1 cellular context compared by ENCODE assay signal in the genomic region with DNA sequence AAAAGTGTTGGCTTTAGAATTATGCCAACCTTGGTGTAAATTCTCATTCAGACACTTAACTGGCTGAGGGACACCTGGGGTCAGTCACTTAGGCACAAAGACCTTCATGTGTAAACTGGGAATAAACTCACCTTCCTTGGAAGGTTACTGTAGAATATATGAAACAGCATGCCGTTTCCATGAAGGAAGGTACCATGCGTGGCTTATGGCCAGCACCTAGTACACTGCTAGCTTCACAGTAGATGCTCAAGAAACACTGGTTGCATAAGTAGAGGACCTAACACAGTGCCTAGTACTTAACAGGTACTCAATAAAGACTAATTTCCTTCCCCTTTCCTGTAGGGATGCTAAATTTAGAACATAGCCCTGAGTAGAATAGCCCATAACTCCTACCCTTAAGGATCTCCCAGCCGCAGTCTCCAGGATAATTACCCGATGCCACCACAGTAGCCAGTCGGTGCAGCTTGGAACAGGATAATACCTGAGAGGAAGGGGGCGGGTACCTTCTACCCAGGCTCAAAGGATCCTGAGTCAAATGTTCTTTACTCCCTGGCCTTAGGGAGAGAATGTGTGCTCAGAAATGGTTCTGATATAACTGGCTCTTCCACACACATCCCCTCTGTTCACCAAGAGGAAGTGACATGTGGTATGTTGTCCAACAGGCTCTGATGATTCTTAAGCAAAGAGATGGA.
TF ChIP-seq lines count a peak whose summit lies in the region.

No MANE protein-coding gene starts in this region.

TF ChIP-seq in H1, 55 proteins besides CTCF, POLR2A, EP300 and RAD21:
- TF ChIP-seq CEBPB (IDR thresholded peaks at IDR 0.05; ENCODE audit: low read depth, low read length) (no peak), RXRA (IDR thresholded peaks at IDR 0.05; ENCODE audit: insufficient read depth, low read depth, low read length) (no peak), KDM1A (IDR thresholded peaks at IDR 0.05; ENCODE audit: borderline replicate concordance, low read length) (no peak), SAP30 (IDR thresholded peaks at IDR 0.05; ENCODE audit: insufficient read depth, insufficient replicate concordance, low read length) (no peak), SUZ12 (IDR thresholded peaks at IDR 0.05; ENCODE audit: low read length) (no peak), SP1 (IDR thresholded peaks at IDR 0.05; ENCODE audit: low read depth, low read length) (no peak), CHD2 (IDR thresholded peaks at IDR 0.05; ENCODE audit: low read length) (no peak), SIX5 (IDR thresholded peaks at IDR 0.05; ENCODE audit: low read depth, low read length) (no peak), TAF1 (IDR thresholded peaks at IDR 0.05; ENCODE audit: low read depth, low read length) (no peak; the same call in 1 of the 2 replicates), ZNF274 (IDR thresholded peaks at IDR 0.05; ENCODE audit: borderline replicate concordance, extremely low read depth, low read length) (no peak)
- TF ChIP-seq, protein P1, sequence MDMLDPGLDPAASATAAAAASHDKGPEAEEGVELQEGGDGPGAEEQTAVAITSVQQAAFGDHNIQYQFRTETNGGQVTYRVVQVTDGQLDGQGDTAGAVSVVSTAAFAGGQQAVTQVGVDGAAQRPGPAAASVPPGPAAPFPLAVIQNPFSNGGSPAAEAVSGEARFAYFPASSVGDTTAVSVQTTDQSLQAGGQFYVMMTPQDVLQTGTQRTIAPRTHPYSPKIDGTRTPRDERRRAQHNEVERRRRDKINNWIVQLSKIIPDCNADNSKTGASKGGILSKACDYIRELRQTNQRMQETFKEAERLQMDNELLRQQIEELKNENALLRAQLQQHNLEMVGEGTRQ (IDR thresholded peaks at IDR 0.05; ENCODE audit: low read length), result no peak
- TF ChIP-seq, protein P2, sequence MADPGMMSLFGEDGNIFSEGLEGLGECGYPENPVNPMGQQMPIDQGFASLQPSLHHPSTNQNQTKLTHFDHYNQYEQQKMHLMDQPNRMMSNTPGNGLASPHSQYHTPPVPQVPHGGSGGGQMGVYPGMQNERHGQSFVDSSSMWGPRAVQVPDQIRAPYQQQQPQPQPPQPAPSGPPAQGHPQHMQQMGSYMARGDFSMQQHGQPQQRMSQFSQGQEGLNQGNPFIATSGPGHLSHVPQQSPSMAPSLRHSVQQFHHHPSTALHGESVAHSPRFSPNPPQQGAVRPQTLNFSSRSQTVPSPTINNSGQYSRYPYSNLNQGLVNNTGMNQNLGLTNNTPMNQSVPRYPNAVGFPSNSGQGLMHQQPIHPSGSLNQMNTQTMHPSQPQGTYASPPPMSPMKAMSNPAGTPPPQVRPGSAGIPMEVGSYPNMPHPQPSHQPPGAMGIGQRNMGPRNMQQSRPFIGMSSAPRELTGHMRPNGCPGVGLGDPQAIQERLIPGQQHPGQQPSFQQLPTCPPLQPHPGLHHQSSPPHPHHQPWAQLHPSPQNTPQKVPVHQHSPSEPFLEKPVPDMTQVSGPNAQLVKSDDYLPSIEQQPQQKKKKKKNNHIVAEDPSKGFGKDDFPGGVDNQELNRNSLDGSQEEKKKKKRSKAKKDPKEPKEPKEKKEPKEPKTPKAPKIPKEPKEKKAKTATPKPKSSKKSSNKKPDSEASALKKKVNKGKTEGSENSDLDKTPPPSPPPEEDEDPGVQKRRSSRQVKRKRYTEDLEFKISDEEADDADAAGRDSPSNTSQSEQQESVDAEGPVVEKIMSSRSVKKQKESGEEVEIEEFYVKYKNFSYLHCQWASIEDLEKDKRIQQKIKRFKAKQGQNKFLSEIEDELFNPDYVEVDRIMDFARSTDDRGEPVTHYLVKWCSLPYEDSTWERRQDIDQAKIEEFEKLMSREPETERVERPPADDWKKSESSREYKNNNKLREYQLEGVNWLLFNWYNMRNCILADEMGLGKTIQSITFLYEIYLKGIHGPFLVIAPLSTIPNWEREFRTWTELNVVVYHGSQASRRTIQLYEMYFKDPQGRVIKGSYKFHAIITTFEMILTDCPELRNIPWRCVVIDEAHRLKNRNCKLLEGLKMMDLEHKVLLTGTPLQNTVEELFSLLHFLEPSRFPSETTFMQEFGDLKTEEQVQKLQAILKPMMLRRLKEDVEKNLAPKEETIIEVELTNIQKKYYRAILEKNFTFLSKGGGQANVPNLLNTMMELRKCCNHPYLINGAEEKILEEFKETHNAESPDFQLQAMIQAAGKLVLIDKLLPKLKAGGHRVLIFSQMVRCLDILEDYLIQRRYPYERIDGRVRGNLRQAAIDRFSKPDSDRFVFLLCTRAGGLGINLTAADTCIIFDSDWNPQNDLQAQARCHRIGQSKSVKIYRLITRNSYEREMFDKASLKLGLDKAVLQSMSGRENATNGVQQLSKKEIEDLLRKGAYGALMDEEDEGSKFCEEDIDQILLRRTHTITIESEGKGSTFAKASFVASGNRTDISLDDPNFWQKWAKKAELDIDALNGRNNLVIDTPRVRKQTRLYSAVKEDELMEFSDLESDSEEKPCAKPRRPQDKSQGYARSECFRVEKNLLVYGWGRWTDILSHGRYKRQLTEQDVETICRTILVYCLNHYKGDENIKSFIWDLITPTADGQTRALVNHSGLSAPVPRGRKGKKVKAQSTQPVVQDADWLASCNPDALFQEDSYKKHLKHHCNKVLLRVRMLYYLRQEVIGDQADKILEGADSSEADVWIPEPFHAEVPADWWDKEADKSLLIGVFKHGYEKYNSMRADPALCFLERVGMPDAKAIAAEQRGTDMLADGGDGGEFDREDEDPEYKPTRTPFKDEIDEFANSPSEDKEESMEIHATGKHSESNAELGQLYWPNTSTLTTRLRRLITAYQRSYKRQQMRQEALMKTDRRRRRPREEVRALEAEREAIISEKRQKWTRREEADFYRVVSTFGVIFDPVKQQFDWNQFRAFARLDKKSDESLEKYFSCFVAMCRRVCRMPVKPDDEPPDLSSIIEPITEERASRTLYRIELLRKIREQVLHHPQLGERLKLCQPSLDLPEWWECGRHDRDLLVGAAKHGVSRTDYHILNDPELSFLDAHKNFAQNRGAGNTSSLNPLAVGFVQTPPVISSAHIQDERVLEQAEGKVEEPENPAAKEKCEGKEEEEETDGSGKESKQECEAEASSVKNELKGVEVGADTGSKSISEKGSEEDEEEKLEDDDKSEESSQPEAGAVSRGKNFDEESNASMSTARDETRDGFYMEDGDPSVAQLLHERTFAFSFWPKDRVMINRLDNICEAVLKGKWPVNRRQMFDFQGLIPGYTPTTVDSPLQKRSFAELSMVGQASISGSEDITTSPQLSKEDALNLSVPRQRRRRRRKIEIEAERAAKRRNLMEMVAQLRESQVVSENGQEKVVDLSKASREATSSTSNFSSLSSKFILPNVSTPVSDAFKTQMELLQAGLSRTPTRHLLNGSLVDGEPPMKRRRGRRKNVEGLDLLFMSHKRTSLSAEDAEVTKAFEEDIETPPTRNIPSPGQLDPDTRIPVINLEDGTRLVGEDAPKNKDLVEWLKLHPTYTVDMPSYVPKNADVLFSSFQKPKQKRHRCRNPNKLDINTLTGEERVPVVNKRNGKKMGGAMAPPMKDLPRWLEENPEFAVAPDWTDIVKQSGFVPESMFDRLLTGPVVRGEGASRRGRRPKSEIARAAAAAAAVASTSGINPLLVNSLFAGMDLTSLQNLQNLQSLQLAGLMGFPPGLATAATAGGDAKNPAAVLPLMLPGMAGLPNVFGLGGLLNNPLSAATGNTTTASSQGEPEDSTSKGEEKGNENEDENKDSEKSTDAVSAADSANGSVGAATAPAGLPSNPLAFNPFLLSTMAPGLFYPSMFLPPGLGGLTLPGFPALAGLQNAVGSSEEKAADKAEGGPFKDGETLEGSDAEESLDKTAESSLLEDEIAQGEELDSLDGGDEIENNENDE (IDR thresholded peaks at IDR 0.05; ENCODE audit: insufficient replicate concordance, low read length), result no peak
